Comparison of ENCODE assay signal across 8 cellular contexts in the genomic region with DNA sequence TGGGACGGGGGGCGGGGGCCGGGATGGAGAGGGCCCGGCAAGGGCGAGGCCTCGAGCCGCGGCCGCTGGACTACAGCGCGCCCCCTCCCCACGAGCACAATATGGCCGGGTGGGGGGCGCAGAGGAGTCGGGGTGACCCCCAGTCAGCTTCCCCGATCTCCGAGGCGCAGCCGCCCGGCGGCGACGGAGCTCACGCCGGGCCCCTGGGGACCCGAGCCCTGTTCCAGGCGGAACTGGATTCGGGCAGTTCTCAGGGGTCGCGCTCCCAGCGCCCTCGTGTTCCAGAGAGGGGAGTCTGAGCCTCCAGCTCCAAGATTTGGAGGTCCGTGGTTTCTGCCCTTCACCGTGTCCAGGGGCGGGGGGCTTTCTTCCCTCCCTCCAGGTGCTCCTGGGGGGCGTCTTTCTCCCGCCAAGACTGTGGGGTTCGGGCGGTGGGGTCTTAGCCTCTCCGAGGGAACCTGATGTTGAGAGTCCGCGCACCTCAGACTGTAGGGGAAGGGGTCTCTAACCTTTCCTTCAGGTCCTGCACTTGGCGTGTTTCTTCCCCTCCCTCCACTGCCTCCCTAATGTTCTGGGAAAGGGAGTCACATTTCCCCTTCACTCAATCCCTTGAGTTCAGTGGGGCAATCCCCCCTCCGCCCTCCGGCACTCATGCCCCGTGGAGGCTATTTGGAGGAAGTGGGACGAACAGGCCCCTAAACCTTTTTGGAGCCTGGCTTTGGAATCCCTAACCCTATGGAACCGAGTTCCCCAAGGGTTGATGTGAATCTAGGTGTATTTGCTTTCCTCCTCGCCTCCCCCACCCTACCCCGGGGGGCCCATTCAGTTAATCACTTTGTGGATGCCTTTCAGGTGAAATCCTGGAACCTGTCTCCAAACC. TPM values are rescaled to one million over a fixed set of nuclear protein-coding genes. Genes with fewer than 3 reads are reported as not detected.
A peak's percentile ranks its signal among the peaks of the same experiment; 100 is the strongest.
DNase-seq lines count a peak whose midpoint lies in the region; ATAC-seq and TF ChIP-seq lines count a peak whose summit lies in the region.

No MANE protein-coding gene starts in this region.

- peaks cover 2% of the 10 kb centered on the region; the same call in 1 of the 2 replicates for H3K9me1 ChIP-seq in IMR-90 (ENCODE audit: insufficient read depth, low read length)

- H3K36me3 ChIP-seq in IMR-90 (ENCODE audit: control insufficient read depth, insufficient read depth, low read length) (no peaks in the 10 kb centered on the region), right atrium auricular region (no peaks in the 10 kb centered on the region)

- in situ Hi-C loops in IMR-90 (cut with MboI; ENCODE audit: low sequenced_read_pairs) = no loop called here
- in situ Hi-C loops in GM13977 (cut with MboI; ENCODE audit: low pct_unique_long_range_greater_than_20kb, low sequenced_read_pairs, unreplicated experiment) = no loop called here

- TF ChIP-seq POLR2A in IMR-90 (IDR thresholded peaks at IDR 0.05; ENCODE audit: low read depth, low read length) = no peak

- peaks cover 2% of the 10 kb centered on the region for H3K36me3 Mint-ChIP-seq in activated naive CD4-positive, alpha-beta T cell treated with anti-CD3 and anti-CD28 coated beads, Interleukin-2, amount 50 U/mL, for 24 hours

- H4K20me1 ChIP-seq in IMR-90 (ENCODE audit: insufficient read depth, low read length) = peaks cover 28% of the 10 kb centered on the region

- no peak for TF ChIP-seq RAD21 in IMR-90 (IDR thresholded peaks at IDR 0.05; ENCODE audit: low read length)

- H2BK120ac ChIP-seq in IMR-90 (ENCODE audit: low read depth, low read length) = peak overlapping the region; percentile 25; the same call in 1 of the 2 replicates

- H3K4ac ChIP-seq in IMR-90 (ENCODE audit: low read depth, low read length) = peak overlapping the region; percentile 71

- H3K9me3 ChIP-seq in IMR-90 (ENCODE audit: control insufficient read depth, insufficient read depth, low read length) = no peaks in the 10 kb centered on the region
- H3K9me3 ChIP-seq in right atrium auricular region = no peaks in the 10 kb centered on the region

- peak overlapping the region; percentile 88 for H2AFZ ChIP-seq in IMR-90 (replicated peaks; ENCODE audit: low read length, poor library complexity)

- 0 out of 2 replicates have a peak overlapping the region, but pooled peaks have one; percentile 2 for H4K5ac ChIP-seq in IMR-90 (ENCODE audit: low read depth, low read length)

- WGBS in IMR-90 (ENCODE audit: extremely low coverage in 2 of 2, insufficient read length in 1 of 2), 2 experiments = 0% methylated on average over 5 of the region's 50 CpGs; no CpG with 5 or more reads in 1 of the 2 experiments

- peak overlapping the region; percentile 62 for H3K27ac Mint-ChIP-seq in activated naive CD4-positive, alpha-beta T cell treated with anti-CD3 and anti-CD28 coated beads, Interleukin-2, amount 50 U/mL, for 24 hours

- H2BK20ac ChIP-seq in IMR-90 (ENCODE audit: low read depth, low read length) = no peak overlapping the region

- H3K27ac ChIP-seq in IMR-90 (ENCODE audit: insufficient read depth, low read length) = peak overlapping the region; percentile 67
- H3K27ac ChIP-seq in right atrium auricular region = peak overlapping the region; percentile 89 to 93

- peak overlapping the region; percentile 65 for H3K23ac ChIP-seq in IMR-90 (ENCODE audit: low read depth, low read length)

- peak overlapping the region; percentile 29 for H2BK5ac ChIP-seq in IMR-90 (ENCODE audit: low read depth, low read length, poor library complexity, severe bottlenecking)

- H3K79me1 ChIP-seq in IMR-90 (ENCODE audit: low read depth in 1 of 2, low read length in 2 of 2) = peaks cover 35 to 50% of the 10 kb centered on the region in 2 experiments

- no peak overlapping the region; the same call in 1 of the 2 replicates for H3K18ac ChIP-seq in IMR-90 (ENCODE audit: low read depth, low read length)

- peak overlapping the region; percentile 46; the same call in 1 of the 2 replicates for H3K56ac ChIP-seq in IMR-90 (ENCODE audit: extremely low read depth, insufficient read depth, low read length)

- no TSS peak for BruUV-seq in IMR-90 (replicated peaks; lab: Mats Ljungman, UMichigan)

- H3K9me3 Mint-ChIP-seq in activated naive CD4-positive, alpha-beta T cell treated with anti-CD3 and anti-CD28 coated beads, Interleukin-2, amount 50 U/mL, for 24 hours = no peaks in the 10 kb centered on the region

- peak overlapping the region; percentile 84 for H3K9ac ChIP-seq in IMR-90 (ENCODE audit: low read depth, low read length)

- H2AK9ac ChIP-seq in IMR-90 (replicated peaks; ENCODE audit: low read depth, low read length, poor library complexity) = peak overlapping the region; percentile 95

- H4K8ac ChIP-seq in IMR-90 (ENCODE audit: low read depth in 2 of 2, low read length in 2 of 2) = peak overlapping the region in 1 of 2 experiments; percentile 36; a peak in 1 of 4 replicates

- peaks cover 45% of the 10 kb centered on the region for H3K4me1 Mint-ChIP-seq in activated naive CD4-positive, alpha-beta T cell treated with anti-CD3 and anti-CD28 coated beads, Interleukin-2, amount 50 U/mL, for 24 hours

- CTCF ChIA-PET in IMR-90 (lab: Yijun Ruan, JAX) = no interaction called here

- H4K91ac ChIP-seq in IMR-90 (ENCODE audit: insufficient read depth, low read depth, low read length) = peak overlapping the region; percentile 47

- POLR2A ChIA-PET in IMR-90 (lab: Charles Lee; ENCODE audit: unreplicated experiment) = interaction anchor here (0.6 kb wide), 1 partner anchor 1050 kb away, joined by 7 read pairs; no protein-coding TSS in a partner anchor

- peak overlapping the region; percentile 80 for H3K4me3 Mint-ChIP-seq in activated naive CD4-positive, alpha-beta T cell treated with anti-CD3 and anti-CD28 coated beads, Interleukin-2, amount 50 U/mL, for 24 hours

- H3K27me3 ChIP-seq in IMR-90 (ENCODE audit: control insufficient read depth, insufficient read depth, low read length) (peaks cover 23% of the 10 kb centered on the region), right atrium auricular region (no peaks in the 10 kb centered on the region)

- intact Hi-C loops in IMR-90 (cut with micrococcal nuclease) = no loop called here

- TF ChIP-seq CTCF in IMR-90 (conservative IDR thresholded peaks at IDR 0.05; ENCODE audit: low read depth, low read length) = no peak
- no peak for TF ChIP-seq CTCF in right atrium auricular region (IDR thresholded peaks at IDR 0.05)
- TF ChIP-seq CTCF in retinal pigment epithelial cell (conservative IDR thresholded peaks at IDR 0.05; ENCODE audit: low read depth, low read length) = no peak
- no peak for TF ChIP-seq CTCF in GM13977 (IDR thresholded peaks at IDR 0.05; ENCODE audit: extremely low read depth, insufficient read depth, missing control alignments)

- peak; percentile 7 for ATAC-seq in IMR-90 (ENCODE audit: low read depth)

- H3K4me3 ChIP-seq in IMR-90 (ENCODE audit: insufficient read depth, low read depth, low read length) (peak overlapping the region; percentile 48), right atrium auricular region (peak overlapping the region; percentile 91 to 99), retinal pigment epithelial cell (ENCODE audit: low read length) (peak overlapping the region; percentile 79)

- DNase-seq in ELR (ENCODE audit: low read depth) (peak; percentile 41), IMR-90 (no peak), right atrium auricular region (ENCODE audit: low spot score) (peak; percentile 65), retinal pigment epithelial cell (ENCODE audit: low read depth) (no peak), GM13977 (ENCODE audit: low spot score) (no peak), SKM-1 treated with dmso at 0.1 percent for 144 hours (lab: John Stamatoyannopoulos, UW; ENCODE audit: unreplicated experiment) (no peak), AML-193 (lab: John Stamatoyannopoulos, UW) (no peak)

- H3K4me1 ChIP-seq in IMR-90 (ENCODE audit: control insufficient read depth, insufficient read depth, low read length) (peaks cover 8% of the 10 kb centered on the region), right atrium auricular region (peaks cover 0 to 50% of the 10 kb centered on the region in 2 donors)

- dilution Hi-C loops in IMR-90 (cut with HindIII; ENCODE audit: low sequenced_read_pairs, unreplicated experiment) = loop anchor here (25.0 kb wide), 1 partner anchor 90 kb away; no protein-coding TSS in a partner anchor

- no peaks in the 10 kb centered on the region for H3K27me3 Mint-ChIP-seq in activated naive CD4-positive, alpha-beta T cell treated with anti-CD3 and anti-CD28 coated beads, Interleukin-2, amount 50 U/mL, for 24 hours

- H2BK15ac ChIP-seq in IMR-90 (ENCODE audit: low read depth, low read length) = no peak overlapping the region

- peak overlapping the region; percentile 79 for H3K14ac ChIP-seq in IMR-90 (replicated peaks; ENCODE audit: low read depth, low read length)

- H3K4me2 ChIP-seq in IMR-90 (ENCODE audit: low read depth, low read length) = peak overlapping the region; percentile 92

- peak overlapping the region; percentile 67 for H2AK5ac ChIP-seq in IMR-90 (ENCODE audit: low read depth, low read length)

TF ChIP-seq in IMR-90, 13 proteins besides CTCF, POLR2A, EP300 and RAD21 (continues in another document):
- TF ChIP-seq FOS (IDR thresholded peaks at IDR 0.05; ENCODE audit: low read depth, low read length) = no peak
- TF ChIP-seq CHD1 (IDR thresholded peaks at IDR 0.05; ENCODE audit: low read depth, low read length) = no peak
- TF ChIP-seq RFX5 (IDR thresholded peaks at IDR 0.05; ENCODE audit: low read depth, low read length) = no peak
- no peak for TF ChIP-seq CEBPB (IDR thresholded peaks at IDR 0.05; ENCODE audit: low read depth, low read length)
- TF ChIP-seq MXI1 (IDR thresholded peaks at IDR 0.05; ENCODE audit: borderline replicate concordance, low read depth, low read length) = no peak
- no peak for TF ChIP-seq NFE2L2 (IDR thresholded peaks at IDR 0.05; ENCODE audit: low read depth, low read length)

RNA-seq across cellular contexts. Expression of a gene that starts 0.6 kb away (rescaled TPM):
- 5.7 and 5.8 TPM in 2 replicates for total RNA-seq in IMR-90 (2012; rRNA removed)
- polyA plus RNA-seq in IMR-90 (2012; rRNA removed) = 12.1 and 13.6 TPM in 2 replicates
- polyA plus RNA-seq in IMR-90 (2012; cell fraction: cytosol; rRNA removed) = 9.7 and 10.3 TPM in 2 replicates
- polyA plus RNA-seq in IMR-90 (2012; cell fraction: nucleus; rRNA removed; ENCODE audit: low replicate concordance) = 10.9 and 17.0 TPM in 2 replicates
- 10 to 100 TPM in 1 of 2 donors, 1 to 10 TPM in 1; 8.2 to 12.5 TPM for total RNA-seq in right atrium auricular region

RNA-seq across cellular contexts. Expression of a gene that starts 44.8 kb away (rescaled TPM):
- total RNA-seq in IMR-90 (2012; rRNA removed) (5.8 and 7.5 TPM in 2 replicates), right atrium auricular region (10 to 100 TPM; 48.1 to 57.5 TPM)
- polyA plus RNA-seq in IMR-90 (2012; rRNA removed) = 6.4 and 8.0 TPM in 2 replicates
- 4.5 and 11.0 TPM in 2 replicates for polyA plus RNA-seq in IMR-90 (2012; cell fraction: cytosol; rRNA removed)
- 17.2 and 26.4 TPM in 2 replicates for polyA plus RNA-seq in IMR-90 (2012; cell fraction: nucleus; rRNA removed; ENCODE audit: low replicate concordance)

RNA-seq across cellular contexts. Expression of a gene that starts 54.7 kb away (rescaled TPM):
- total RNA-seq in IMR-90 (2012; rRNA removed) (2.5 and 2.7 TPM in 2 replicates), right atrium auricular region (10 to 100 TPM; 17.6 to 23.2 TPM)
- 5.3 and 5.9 TPM in 2 replicates for polyA plus RNA-seq in IMR-90 (2012; rRNA removed)
- polyA plus RNA-seq in IMR-90 (2012; cell fraction: cytosol; rRNA removed) = 6.4 and 9.7 TPM in 2 replicates
- polyA plus RNA-seq in IMR-90 (2012; cell fraction: nucleus; rRNA removed; ENCODE audit: low replicate concordance) = 20.2 and 22.8 TPM in 2 replicates

Comparison
In these comparisons a context has a peak if more than half of its experiments do, and no peak if none do; other contexts are left out.
1. DNase-seq: peak in ELR (single experiment) and right atrium auricular region (single experiment); none in IMR-90 (single experiment), retinal pigment epithelial cell (single experiment), GM13977 (single experiment), SKM-1 treated with dmso at 0.1 percent for 144 hours (single experiment) and AML-193 (0 of 2).
2. Peak in every context shown above with its lines, with median percentiles within 50 percentile points of each other: H3K4me3 ChIP-seq.